8 cellular contexts compared by ENCODE assay signal in genomic region chr17:4950075-4950756, GRCh38. TPM values are rescaled to one million over a fixed set of nuclear protein-coding genes. Genes with fewer than 3 reads are reported as not detected.
DNase-seq lines count a peak whose midpoint lies in the region; ATAC-seq and TF ChIP-seq lines count a peak whose summit lies in the region.

No MANE protein-coding gene starts in this region.

- H3K9me3 ChIP-seq in mucosa of descending colon (no peaks in the 10 kb centered on the region), upper lobe of right lung (no peaks in the 10 kb centered on the region)

- H3K36me3 Mint-ChIP-seq in T-helper 1 cell treated with Interleukin-12 subunit alpha and Interleukin-12 subunit beta and Interleukin-4 antibody, amounts not matched to agents 30 μg/mL and 1 μg/mL, for 36 hours (ENCODE audit: low read depth) = peaks cover 25% of the 10 kb centered on the region

- peak overlapping the region; percentile 85 for H3K27ac Mint-ChIP-seq in T-helper 1 cell treated with Interleukin-12 subunit alpha and Interleukin-12 subunit beta and Interleukin-4 antibody, amounts not matched to agents 30 μg/mL and 1 μg/mL, for 36 hours

- H3K4me1 Mint-ChIP-seq in T-helper 1 cell treated with Interleukin-12 subunit alpha and Interleukin-12 subunit beta and Interleukin-4 antibody, amounts not matched to agents 30 μg/mL and 1 μg/mL, for 36 hours (ENCODE audit: low read depth) = peaks cover 15% of the 10 kb centered on the region

- no peak for TF ChIP-seq CTCF in mucosa of descending colon (IDR thresholded peaks at IDR 0.05)
- TF ChIP-seq CTCF in upper lobe of right lung (IDR thresholded peaks at IDR 0.05) = no peak

- DNase-seq in G401 (ENCODE audit: low spot score) (peak; percentile 25), mucosa of descending colon (peak; percentile 79 to 89 (median 86)), upper lobe of right lung (peak; percentile 85), H4 (ENCODE audit: low spot score) (no peak), DMS153 treated with DMSO at 0.1 percent for 48 hours (lab: John Stamatoyannopoulos, UW; ENCODE audit: unreplicated experiment) (no peak)
- DNase-seq in effector CD8-positive, alpha-beta T cell (lab: John Stamatoyannopoulos, UW) = peak; percentile 12

- H3K4me1 ChIP-seq in mucosa of descending colon (ENCODE audit: low read depth) (peaks cover 29% of the 10 kb centered on the region), upper lobe of right lung (peaks cover 33% of the 10 kb centered on the region)

- in situ Hi-C loops in G401 (cut with HindIII; ENCODE audit: low sequenced_read_pairs) = no loop called here

- peak; percentile 8 for ATAC-seq in HG02973 (IDR thresholded peaks at IDR 0.05; ENCODE audit: unreplicated experiment)
- ATAC-seq in mucosa of descending colon = peak; percentile 2
- no peak for ATAC-seq in upper lobe of right lung

- intact Hi-C loops in mucosa of descending colon (cut with DNase I, micrococcal nuclease) = no loop called here
- intact Hi-C loops in upper lobe of right lung (cut with DNase I) = no loop called here

- H3K36me3 ChIP-seq in mucosa of descending colon (ENCODE audit: low read depth) (no peaks in the 10 kb centered on the region), upper lobe of right lung (peaks cover 16% of the 10 kb centered on the region)

- H3K27me3 ChIP-seq in upper lobe of right lung = no peaks in the 10 kb centered on the region

- H3K27ac ChIP-seq in upper lobe of right lung = peak overlapping the region; percentile 97

- H3K4me3 ChIP-seq in mucosa of descending colon = peak overlapping the region; percentile 22
- H3K4me3 ChIP-seq in upper lobe of right lung = peak overlapping the region; percentile 99

- H3K27me3 Mint-ChIP-seq in T-helper 1 cell treated with Interleukin-12 subunit alpha and Interleukin-12 subunit beta and Interleukin-4 antibody, amounts not matched to agents 30 μg/mL and 1 μg/mL, for 36 hours (ENCODE audit: low read depth) = no peaks in the 10 kb centered on the region

- no peaks in the 10 kb centered on the region for H3K9me3 Mint-ChIP-seq in T-helper 1 cell treated with Interleukin-12 subunit alpha and Interleukin-12 subunit beta and Interleukin-4 antibody, amounts not matched to agents 30 μg/mL and 1 μg/mL, for 36 hours

- peak overlapping the region; percentile 86 for H3K4me3 Mint-ChIP-seq in T-helper 1 cell treated with Interleukin-12 subunit alpha and Interleukin-12 subunit beta and Interleukin-4 antibody, amounts not matched to agents 30 μg/mL and 1 μg/mL, for 36 hours

RNA-seq across cellular contexts. Expression of gene ENO3, which starts 0.7 kb away (rescaled TPM):
- total RNA-seq in G401 (2014; rRNA removed; shearing (Covaris generic)) = 52.8 and 75.4 TPM in 2 replicates
- total RNA-seq in mucosa of descending colon (10 to 100 TPM in 2 of 3 donors, 1 to 10 TPM in 1; 8.6 to 12.4 (median 10.1) TPM), upper lobe of right lung (8.6 TPM)
- total RNA-seq in H4 (2014; rRNA removed; shearing (Covaris generic)) = 1.7 and 4.7 TPM in 2 replicates

RNA-seq across cellular contexts. Expression of gene PFN1, which starts 1.9 kb away (rescaled TPM):
- 563 and 707 TPM in 2 replicates for total RNA-seq in G401 (2014; rRNA removed; shearing (Covaris generic))
- total RNA-seq in mucosa of descending colon (100 to 1,000 TPM; 605 to 825 (median 723) TPM), upper lobe of right lung (457 TPM)
- 738 and 894 TPM in 2 replicates for total RNA-seq in H4 (2014; rRNA removed; shearing (Covaris generic))

RNA-seq across cellular contexts. Expression of gene RNF167, which starts 10.1 kb away (rescaled TPM):
- 86.0 and 97.4 TPM in 2 replicates for total RNA-seq in G401 (2014; rRNA removed; shearing (Covaris generic))
- total RNA-seq in mucosa of descending colon (100 to 1,000 TPM in 2 of 3 donors, 10 to 100 TPM in 1; 90.8 to 118 (median 114) TPM), upper lobe of right lung (92.9 TPM)
- total RNA-seq in H4 (2014; rRNA removed; shearing (Covaris generic)) = 15.1 and 17.3 TPM in 2 replicates

RNA-seq across cellular contexts. Expression of gene SLC25A11, which starts 10.4 kb away (rescaled TPM):
- 111 and 132 TPM in 2 replicates for total RNA-seq in G401 (2014; rRNA removed; shearing (Covaris generic))
- total RNA-seq in mucosa of descending colon (10 to 100 TPM; 68.4 to 87.2 (median 72.8) TPM), upper lobe of right lung (55.0 TPM)
- 64.1 and 70.8 TPM in 2 replicates for total RNA-seq in H4 (2014; rRNA removed; shearing (Covaris generic))

RNA-seq across cellular contexts. Expression of gene SPAG7, which starts 17.4 kb away (rescaled TPM):
- 32.3 and 59.7 TPM in 2 replicates for total RNA-seq in G401 (2014; rRNA removed; shearing (Covaris generic))
- total RNA-seq in mucosa of descending colon (10 to 100 TPM; 41.3 to 54.0 (median 51.7) TPM), upper lobe of right lung (64.8 TPM)
- 24.0 and 32.2 TPM in 2 replicates for total RNA-seq in H4 (2014; rRNA removed; shearing (Covaris generic))

Comparison
In these comparisons a context has a peak if more than half of its experiments do, and no peak if none do; other contexts are left out.
1. DNase-seq: peak in G401 (single experiment), effector CD8-positive, alpha-beta T cell (single experiment), mucosa of descending colon (3 of 3) and upper lobe of right lung (single experiment); none in H4 (single experiment) and DMS153 treated with DMSO at 0.1 percent for 48 hours (single experiment).